Comparison of ENCODE assay signal across 1 cellular context in the genomic region with DNA sequence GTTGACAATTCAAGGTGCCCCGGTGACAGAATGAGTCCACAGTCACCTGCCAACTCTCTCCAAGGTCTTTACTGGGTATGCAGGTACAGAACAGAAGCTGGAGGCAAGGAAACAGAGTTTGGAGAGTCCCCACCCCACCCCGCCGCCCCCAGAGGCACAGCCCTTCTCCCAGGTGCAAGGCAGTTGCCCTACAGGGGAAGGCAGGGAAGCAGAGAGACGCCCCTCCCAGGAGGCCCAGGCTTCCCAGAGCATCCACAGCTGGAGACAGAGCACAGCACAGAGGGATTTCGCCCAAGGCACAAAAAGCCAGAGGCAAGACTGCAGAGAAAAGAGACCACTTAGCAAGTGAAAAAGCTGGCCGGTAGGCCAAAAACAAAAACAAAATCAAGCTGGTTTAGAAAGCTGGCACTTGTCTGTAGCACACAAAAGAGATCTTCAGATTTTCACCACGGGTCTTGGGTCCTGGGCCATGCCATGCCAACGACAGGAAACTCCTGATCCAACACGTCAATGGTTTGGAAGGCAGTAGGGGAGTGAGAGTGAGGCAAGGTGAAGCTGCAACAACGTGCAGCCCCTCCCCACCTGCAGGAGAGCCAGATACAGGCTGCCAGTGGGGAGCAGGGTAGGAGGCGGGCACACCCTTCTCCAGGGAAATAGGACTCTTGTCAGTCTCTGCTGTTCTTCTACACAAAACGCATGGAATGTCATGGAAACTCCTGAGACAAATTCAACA.
TF ChIP-seq lines count a peak whose summit lies in the region.

No MANE protein-coding gene starts in this region.

TF ChIP-seq in GM23338, 12 proteins besides CTCF, POLR2A, EP300 and RAD21:
- TF ChIP-seq, protein P1, sequence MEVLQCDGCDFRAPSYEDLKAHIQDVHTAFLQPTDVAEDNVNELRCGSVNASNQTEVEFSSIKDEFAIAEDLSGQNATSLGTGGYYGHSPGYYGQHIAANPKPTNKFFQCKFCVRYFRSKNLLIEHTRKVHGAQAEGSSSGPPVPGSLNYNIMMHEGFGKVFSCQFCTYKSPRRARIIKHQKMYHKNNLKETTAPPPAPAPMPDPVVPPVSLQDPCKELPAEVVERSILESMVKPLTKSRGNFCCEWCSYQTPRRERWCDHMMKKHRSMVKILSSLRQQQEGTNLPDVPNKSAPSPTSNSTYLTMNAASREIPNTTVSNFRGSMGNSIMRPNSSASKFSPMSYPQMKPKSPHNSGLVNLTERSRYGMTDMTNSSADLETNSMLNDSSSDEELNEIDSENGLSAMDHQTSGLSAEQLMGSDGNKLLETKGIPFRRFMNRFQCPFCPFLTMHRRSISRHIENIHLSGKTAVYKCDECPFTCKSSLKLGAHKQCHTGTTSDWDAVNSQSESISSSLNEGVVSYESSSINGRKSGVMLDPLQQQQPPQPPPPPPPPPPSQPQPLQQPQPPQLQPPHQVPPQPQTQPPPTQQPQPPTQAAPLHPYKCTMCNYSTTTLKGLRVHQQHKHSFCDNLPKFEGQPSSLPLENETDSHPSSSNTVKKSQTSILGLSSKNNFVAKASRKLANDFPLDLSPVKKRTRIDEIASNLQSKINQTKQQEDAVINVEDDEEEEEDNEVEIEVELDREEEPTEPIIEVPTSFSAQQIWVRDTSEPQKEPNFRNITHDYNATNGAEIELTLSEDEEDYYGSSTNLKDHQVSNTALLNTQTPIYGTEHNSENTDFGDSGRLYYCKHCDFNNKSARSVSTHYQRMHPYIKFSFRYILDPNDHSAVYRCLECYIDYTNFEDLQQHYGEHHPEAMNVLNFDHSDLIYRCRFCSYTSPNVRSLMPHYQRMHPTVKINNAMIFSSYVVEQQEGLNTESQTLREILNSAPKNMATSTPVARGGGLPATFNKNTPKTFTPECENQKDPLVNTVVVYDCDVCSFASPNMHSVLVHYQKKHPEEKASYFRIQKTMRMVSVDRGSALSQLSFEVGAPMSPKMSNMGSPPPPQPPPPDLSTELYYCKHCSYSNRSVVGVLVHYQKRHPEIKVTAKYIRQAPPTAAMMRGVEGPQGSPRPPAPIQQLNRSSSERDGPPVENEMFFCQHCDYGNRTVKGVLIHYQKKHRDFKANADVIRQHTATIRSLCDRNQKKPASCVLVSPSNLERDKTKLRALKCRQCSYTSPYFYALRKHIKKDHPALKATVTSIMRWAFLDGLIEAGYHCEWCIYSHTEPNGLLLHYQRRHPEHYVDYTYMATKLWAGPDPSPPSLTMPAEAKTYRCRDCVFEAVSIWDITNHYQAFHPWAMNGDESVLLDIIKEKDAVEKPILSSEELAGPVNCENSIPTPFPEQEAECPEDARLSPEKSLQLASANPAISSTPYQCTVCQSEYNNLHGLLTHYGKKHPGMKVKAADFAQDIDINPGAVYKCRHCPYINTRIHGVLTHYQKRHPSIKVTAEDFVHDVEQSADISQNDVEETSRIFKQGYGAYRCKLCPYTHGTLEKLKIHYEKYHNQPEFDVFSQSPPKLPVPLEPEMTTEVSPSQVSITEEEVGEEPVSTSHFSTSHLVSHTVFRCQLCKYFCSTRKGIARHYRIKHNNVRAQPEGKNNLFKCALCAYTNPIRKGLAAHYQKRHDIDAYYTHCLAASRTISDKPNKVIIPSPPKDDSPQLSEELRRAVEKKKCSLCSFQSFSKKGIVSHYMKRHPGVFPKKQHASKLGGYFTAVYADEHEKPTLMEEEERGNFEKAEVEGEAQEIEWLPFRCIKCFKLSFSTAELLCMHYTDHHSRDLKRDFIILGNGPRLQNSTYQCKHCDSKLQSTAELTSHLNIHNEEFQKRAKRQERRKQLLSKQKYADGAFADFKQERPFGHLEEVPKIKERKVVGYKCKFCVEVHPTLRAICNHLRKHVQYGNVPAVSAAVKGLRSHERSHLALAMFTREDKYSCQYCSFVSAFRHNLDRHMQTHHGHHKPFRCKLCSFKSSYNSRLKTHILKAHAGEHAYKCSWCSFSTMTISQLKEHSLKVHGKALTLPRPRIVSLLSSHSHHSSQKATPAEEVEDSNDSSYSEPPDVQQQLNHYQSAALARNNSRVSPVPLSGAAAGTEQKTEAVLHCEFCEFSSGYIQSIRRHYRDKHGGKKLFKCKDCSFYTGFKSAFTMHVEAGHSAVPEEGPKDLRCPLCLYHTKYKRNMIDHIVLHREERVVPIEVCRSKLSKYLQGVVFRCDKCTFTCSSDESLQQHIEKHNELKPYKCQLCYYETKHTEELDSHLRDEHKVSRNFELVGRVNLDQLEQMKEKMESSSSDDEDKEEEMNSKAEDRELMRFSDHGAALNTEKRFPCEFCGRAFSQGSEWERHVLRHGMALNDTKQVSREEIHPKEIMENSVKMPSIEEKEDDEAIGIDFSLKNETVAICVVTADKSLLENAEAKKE (CRISPR knock-in tag; IDR thresholded peaks at IDR 0.05): no peak
- TF ChIP-seq EZH2 (IDR thresholded peaks at IDR 0.05; ENCODE audit: low read depth, unreplicated experiment): no peak
- TF ChIP-seq NANOG (IDR thresholded peaks at IDR 0.05; ENCODE audit: borderline replicate concordance): no peak
